12 cellular contexts compared by ENCODE assay signal in genomic region chr3:70383360-70383831, GRCh38.
DNase-seq lines count a peak whose midpoint lies in the region; ATAC-seq, FAIRE-seq and TF ChIP-seq lines count a peak whose summit lies in the region.
"Had no signal": no experiment of that assay in that cellular context is flagged by ENCODE, and none has a peak within 500 bp of the region (broad histone marks: within the 10 kb centered on the region; RNA-seq: fewer than 3 reads in every experiment).

No MANE protein-coding gene starts in this region.

- intact Hi-C loops in lower leg skin (cut with DNase I; ENCODE audit: low total_unique reads) = no loop called here

- no peaks in the 10 kb centered on the region for H3K36me3 ChIP-seq in keratinocyte (ENCODE audit: control insufficient read depth in 2 of 2, extremely low read depth in 1 of 2, insufficient read depth in 2 of 2, low read length in 2 of 2)
- H3K36me3 ChIP-seq: colonic mucosa, stomach had no signal

- H3K9me3 ChIP-seq in keratinocyte (ENCODE audit: control insufficient read depth, low read depth, low read length) = no peaks in the 10 kb centered on the region
- H3K9me3 ChIP-seq: colonic mucosa had no signal

- no peak for TF ChIP-seq CTCF in keratinocyte (optimal IDR thresholded peaks at IDR 0.05 in 1 of 3, IDR thresholded peaks at IDR 0.05 in 1 of 3, conservative IDR thresholded peaks at IDR 0.05 in 1 of 3; ENCODE audit: extremely low read depth in 1 of 3, insufficient read depth in 2 of 3, low read length in 3 of 3)
- TF ChIP-seq CTCF in lower leg skin (IDR thresholded peaks at IDR 0.05) = no peak

- peak overlapping the region; percentile 38 for H2AFZ ChIP-seq in keratinocyte (ENCODE audit: control insufficient read depth, low read length)

- no peak overlapping the region for H3K27ac ChIP-seq in keratinocyte (ENCODE audit: control insufficient read depth, insufficient read depth, low read length)
- H3K27ac ChIP-seq: colonic mucosa, stomach had no signal

- H3K79me2 ChIP-seq in keratinocyte (ENCODE audit: control insufficient read depth, insufficient read depth, low read length) = no peaks in the 10 kb centered on the region

- TF ChIP-seq POLR2A in lower leg skin (IDR thresholded peaks at IDR 0.05) = no peak

- H4K20me1 ChIP-seq in keratinocyte (ENCODE audit: control insufficient read depth, extremely low read depth, insufficient read depth, low read length) = no peaks in the 10 kb centered on the region

- no peak for FAIRE-seq in keratinocyte (lab: Jason Lieb, UNC)

- no peaks in the 10 kb centered on the region for H3K27me3 ChIP-seq in keratinocyte (ENCODE audit: control insufficient read depth, extremely low read depth, insufficient read depth, low read length)
- H3K27me3 ChIP-seq: colonic mucosa, stomach had no signal

- WGBS in lower leg skin, 2 donors = 51 to 52% methylated on average over 6 of the region's 6 CpGs

- DNase-seq in keratinocyte (ENCODE audit: low read depth, low spot score) = peak; percentile 26
- no peak for DNase-seq in lower leg skin (ENCODE audit: low spot score in 2 of 2)
- DNase-seq in SIG-M5 (lab: John Stamatoyannopoulos, UW) = no peak
- no peak for DNase-seq in stimulated activated CD4-positive, alpha-beta T cell treated with anti-CD3 and anti-CD28 coated beads, Interleukin-15, amount 100 ng/mL, for 24 hours
- DNase-seq: activated T-cell treated with anti-CD3 and anti-CD28 coated beads, Interleukin-2, amount 50 U/mL, for 4 hours; colonic mucosa; stimulated activated CD4-positive, alpha-beta T cell treated with anti-CD3 and anti-CD28 coated beads, Interleukin-12 subunit alpha, Interleukin-12 subunit beta, amount 100 ng/mL, for 4 hours; stomach had no signal

- H3K4me2 ChIP-seq in keratinocyte (ENCODE audit: control insufficient read depth, extremely low read depth, insufficient read depth, low read depth, low read length) = peak overlapping the region; percentile 71

- H3K9me1 ChIP-seq in keratinocyte (ENCODE audit: control insufficient read depth, extremely low read depth, insufficient read depth, low read length) = no peaks in the 10 kb centered on the region

- H3K4me3 ChIP-seq in keratinocyte (ENCODE audit: control insufficient read depth in 2 of 3, extremely low read depth in 1 of 3, insufficient read depth in 2 of 3, low read depth in 1 of 3, low read length in 3 of 3) (peak overlapping the region in 1 of 3 experiments; percentile 3), lower leg skin (ENCODE audit: low read depth, poor library complexity, severe bottlenecking) (no peak overlapping the region)
- H3K4me3 ChIP-seq: colonic mucosa, stomach had no signal

- dilution Hi-C loops in keratinocyte (cut with MboI; ENCODE audit: extremely low pct_ligation_motif_present, low sequenced_read_pairs) = no loop called here

- peaks cover 8% of the 10 kb centered on the region for H3K4me1 ChIP-seq in keratinocyte (ENCODE audit: control insufficient read depth, extremely low read depth, insufficient read depth, low read length)
- H3K4me1 ChIP-seq: colonic mucosa, stomach had no signal

- H3K9ac ChIP-seq in keratinocyte (ENCODE audit: control insufficient read depth, extremely low read depth, insufficient read depth, low read length) = no peak overlapping the region

- ATAC-seq in GM18909 (IDR thresholded peaks at IDR 0.05; ENCODE audit: poor library complexity, unreplicated experiment) = peak; percentile 97
- ATAC-seq in GM21717 (IDR thresholded peaks at IDR 0.05; ENCODE audit: unreplicated experiment) = peak; percentile 98
- peak; percentile 98 for ATAC-seq in HG03159 (IDR thresholded peaks at IDR 0.05; ENCODE audit: unreplicated experiment)
- no peak for ATAC-seq in activated CD4-positive, CD25-positive, alpha-beta regulatory T cell treated with anti-CD3 and anti-CD28 coated beads, Interleukin-2, amount 50 U/mL, for 24 hours
- ATAC-seq: activated T-cell treated with anti-CD3 and anti-CD28 coated beads, Interleukin-2, amount 50 U/mL, for 4 hours had no signal

Comparison
In these comparisons a context has a peak if more than half of its experiments do, and no peak if none do; other contexts are left out.
1. ATAC-seq: peak in GM18909 (single experiment), GM21717 (single experiment) and HG03159 (single experiment); none in activated CD4-positive, CD25-positive, alpha-beta regulatory T cell treated with anti-CD3 and anti-CD28 coated beads, Interleukin-2, amount 50 U/mL, for 24 hours (0 of 2).